13 cellular contexts compared by ENCODE assay signal in the genomic region with DNA sequence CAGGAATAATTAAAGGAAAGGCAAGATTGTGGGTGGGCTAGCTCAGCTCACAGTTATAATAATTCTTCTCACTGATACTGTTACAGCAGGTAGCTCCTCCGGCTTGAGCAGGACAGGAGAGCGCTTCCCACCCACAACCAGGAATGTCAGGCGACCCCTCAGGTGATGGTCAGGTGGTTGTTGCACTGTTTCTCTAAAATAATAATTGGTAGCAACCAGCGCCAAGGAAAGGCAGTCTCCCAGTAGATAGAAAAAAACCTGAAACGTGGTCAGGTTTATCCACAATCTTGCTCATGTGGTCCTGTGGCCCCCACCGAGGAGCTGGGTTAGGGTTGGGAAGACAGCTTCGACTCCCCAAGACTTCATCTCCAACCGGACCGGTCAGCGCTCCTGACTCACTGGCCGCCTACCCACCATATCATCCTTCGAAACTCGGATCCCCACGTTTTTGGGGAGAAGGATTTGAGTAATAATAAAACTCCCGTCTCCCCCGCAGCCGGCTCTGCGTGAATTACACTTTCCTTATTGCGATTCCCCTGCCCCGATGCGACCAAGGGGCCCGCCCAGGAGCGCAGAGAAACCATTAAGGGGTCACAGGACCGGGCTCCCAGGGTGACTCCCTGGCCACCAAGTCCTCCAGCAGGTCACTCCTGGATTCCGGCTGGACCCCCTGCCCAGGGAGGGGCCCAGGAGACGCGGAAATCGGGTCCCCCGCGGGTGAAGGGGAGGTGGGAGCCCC. TPM values are rescaled to one million over a fixed set of nuclear protein-coding genes. Genes with fewer than 3 reads are reported as not detected.
DNase-seq lines count a peak whose midpoint lies in the region; FAIRE-seq and TF ChIP-seq lines count a peak whose summit lies in the region.
"Not testable (repeated sequence)": the region's sequence is repeated elsewhere in the genome, so short reads cannot be mapped to it uniquely, and the experiment has no call there.
"Had no signal": no experiment of that assay in that cellular context is flagged by ENCODE, and none has a peak within 500 bp of the region (broad histone marks: within the 10 kb centered on the region; RNA-seq: fewer than 3 reads in every experiment).

No MANE protein-coding gene starts in this region.

- H3K9ac ChIP-seq in SK-N-MC (ENCODE audit: insufficient read length); endothelial cell of umbilical vein (replicated peaks; ENCODE audit: extremely low read depth, insufficient read depth, low read length); keratinocyte (ENCODE audit: control insufficient read depth, extremely low read depth, insufficient read depth, low read length): not testable (repeated sequence)

- not testable (repeated sequence) for TF ChIP-seq CTCF in HFFc6 (IDR thresholded peaks at IDR 0.05); endothelial cell of umbilical vein (IDR thresholded peaks at IDR 0.05; ENCODE audit: extremely low read depth in 1 of 2, insufficient read depth in 1 of 2, low read depth in 1 of 2, low read length in 2 of 2); keratinocyte (optimal IDR thresholded peaks at IDR 0.05 in 1 of 3, IDR thresholded peaks at IDR 0.05 in 1 of 3, conservative IDR thresholded peaks at IDR 0.05 in 1 of 3; ENCODE audit: extremely low read depth in 1 of 3, insufficient read depth in 2 of 3, low read length in 3 of 3); osteoblast (IDR thresholded peaks at IDR 0.05; ENCODE audit: extremely low read depth, low read depth, low read length); tibial artery (IDR thresholded peaks at IDR 0.05)

- H3K27ac ChIP-seq in CD8-positive, alpha-beta memory T cell (ENCODE audit: low read depth, low read length), result peak overlapping the region; percentile 17
- H3K27ac ChIP-seq in SK-N-MC (peak overlapping the region; percentile 67), tibial artery (peak overlapping the region; percentile 28 to 55)
- not testable (repeated sequence) for H3K27ac ChIP-seq in endothelial cell of umbilical vein (ENCODE audit: insufficient read depth, low read depth, low read length); keratinocyte (ENCODE audit: control insufficient read depth, insufficient read depth, low read length); osteoblast (ENCODE audit: low read depth, low read length)

- POLR2A ChIA-PET in CD8-positive, alpha-beta memory T cell (lab: Charles Lee), result interaction anchor here (0.6 to 2.0 kb wide), 11 partner anchors 9 to 111 kb away, joined by 3 to 8 read pairs (median 4); a partner anchor contains a TSS
- POLR2A ChIA-PET in endothelial cell of umbilical vein (lab: Charles Lee), result interaction anchor here (1.2 kb wide), 1 partner anchor 38 kb away, joined by 4 read pairs; no protein-coding TSS in a partner anchor

- peaks cover 7 to 25% (median 13%) of the 10 kb centered on the region in 3 donors for H3K36me3 Mint-ChIP-seq in CD8-positive, alpha-beta memory T cell
- not testable (repeated sequence) for H3K36me3 Mint-ChIP-seq in HFFc6 (ENCODE audit: low read depth)
- H3K36me3 Mint-ChIP-seq in activated naive CD4-positive, alpha-beta T cell treated with anti-CD3 and anti-CD28 coated beads, Interleukin-2, amount 10 ng/mL, durations not matched to agents 7 days and 5 days, result peaks cover 49% of the 10 kb centered on the region

- not testable (repeated sequence) for H4K20me1 ChIP-seq in endothelial cell of umbilical vein (replicated peaks; ENCODE audit: control insufficient read depth, extremely low read depth, insufficient read depth, low read length); keratinocyte (ENCODE audit: control insufficient read depth, extremely low read depth, insufficient read depth, low read length); osteoblast (ENCODE audit: insufficient read depth, low read length)

- H3K4me1 ChIP-seq in CD8-positive, alpha-beta memory T cell (ENCODE audit: insufficient read depth, low read length), result peaks cover 26% of the 10 kb centered on the region
- not testable (repeated sequence) for H3K4me1 ChIP-seq in endothelial cell of umbilical vein (ENCODE audit: control insufficient read depth, extremely low read depth, insufficient read depth, low read length)
- H3K4me1 ChIP-seq in keratinocyte (ENCODE audit: control insufficient read depth, extremely low read depth, insufficient read depth, low read length) (peaks cover 32% of the 10 kb centered on the region), osteoblast (ENCODE audit: insufficient read depth, low read length) (peaks cover 13% of the 10 kb centered on the region), tibial artery (peaks cover 0 to 24% (median 14%) of the 10 kb centered on the region in 4 donors)

- H3K4me1 Mint-ChIP-seq in CD8-positive, alpha-beta memory T cell, result peaks cover 40 to 52% (median 45%) of the 10 kb centered on the region in 3 donors
- H3K4me1 Mint-ChIP-seq in HFFc6 (ENCODE audit: low read depth), result peaks cover 37% of the 10 kb centered on the region
- H3K4me1 Mint-ChIP-seq in activated naive CD4-positive, alpha-beta T cell treated with anti-CD3 and anti-CD28 coated beads, Interleukin-2, amount 10 ng/mL, durations not matched to agents 7 days and 5 days, result peaks cover 36% of the 10 kb centered on the region

- H3K27me3 Mint-ChIP-seq in CD8-positive, alpha-beta memory T cell, result not testable (repeated sequence)
- peaks cover 11% of the 10 kb centered on the region for H3K27me3 Mint-ChIP-seq in HFFc6 (ENCODE audit: insufficient read depth)
- H3K27me3 Mint-ChIP-seq in activated naive CD4-positive, alpha-beta T cell treated with anti-CD3 and anti-CD28 coated beads, Interleukin-2, amount 10 ng/mL, durations not matched to agents 7 days and 5 days, result peaks cover 12% of the 10 kb centered on the region

- CTCF ChIA-PET in CD8-positive, alpha-beta memory T cell (lab: Charles Lee), result interaction anchor here (0.6 to 3.5 kb wide), 23 partner anchors 8 to 133 kb away, joined by 3 to 34 read pairs (median 5); a partner anchor contains a TSS
- CTCF ChIA-PET in activated naive CD4-positive, alpha-beta T cell treated with anti-CD3 and anti-CD28 coated beads, Interleukin-2, amount 10 ng/mL, durations not matched to agents 7 days and 5 days (lab: Charles Lee), result interaction anchor here (0.9 to 3.4 kb wide), 5 partner anchors 11 to 201 kb away, joined by 3 to 15 read pairs (median 12); a partner anchor contains a TSS
- CTCF ChIA-PET in endothelial cell of umbilical vein (lab: Charles Lee), result interaction anchor here (0.8 to 2.2 kb wide), 8 partner anchors 9 to 201 kb away, joined by 3 to 11 read pairs (median 4); a partner anchor contains a TSS

- peak overlapping the region; percentile 85 to 99 (median 91) for H3K4me3 Mint-ChIP-seq in CD8-positive, alpha-beta memory T cell
- H3K4me3 Mint-ChIP-seq in HFFc6, result peak overlapping the region; percentile 45
- H3K4me3 Mint-ChIP-seq in activated naive CD4-positive, alpha-beta T cell treated with anti-CD3 and anti-CD28 coated beads, Interleukin-2, amount 10 ng/mL, durations not matched to agents 7 days and 5 days, result peak overlapping the region; percentile 83

- not testable (repeated sequence) for H3K9me3 ChIP-seq in CD8-positive, alpha-beta memory T cell (ENCODE audit: low read length); SK-N-MC (ENCODE audit: low read depth, low read length); endothelial cell of umbilical vein (replicated peaks; ENCODE audit: control insufficient read depth, insufficient read depth, low read length); keratinocyte (ENCODE audit: control insufficient read depth, low read depth, low read length); osteoblast (ENCODE audit: low read depth, low read length); tibial artery

- H3K4me2 ChIP-seq in endothelial cell of umbilical vein (ENCODE audit: insufficient read depth, low read length); keratinocyte (ENCODE audit: control insufficient read depth, extremely low read depth, insufficient read depth, low read depth, low read length); osteoblast (ENCODE audit: insufficient read depth, low read length): not testable (repeated sequence)

- H3K9me1 ChIP-seq in endothelial cell of umbilical vein (replicated peaks; ENCODE audit: control insufficient read depth, extremely low read depth, insufficient read depth, low read length); keratinocyte (ENCODE audit: control insufficient read depth, extremely low read depth, insufficient read depth, low read length): not testable (repeated sequence)

- H3K9me3 Mint-ChIP-seq in CD8-positive, alpha-beta memory T cell; HFFc6; activated naive CD4-positive, alpha-beta T cell treated with anti-CD3 and anti-CD28 coated beads, Interleukin-2, amount 10 ng/mL, durations not matched to agents 7 days and 5 days: not testable (repeated sequence)

- peak overlapping the region; percentile 98 for H3K4me3 ChIP-seq in CD8-positive, alpha-beta memory T cell (ENCODE audit: low read length)
- not testable (repeated sequence) for H3K4me3 ChIP-seq in SK-N-MC; endothelial cell of umbilical vein (replicated peaks in 1 of 3; ENCODE audit: insufficient read depth in 1 of 3, low read depth in 1 of 3, low read length in 3 of 3); keratinocyte (ENCODE audit: control insufficient read depth in 2 of 3, extremely low read depth in 1 of 3, insufficient read depth in 2 of 3, low read depth in 1 of 3, low read length in 3 of 3); osteoblast (ENCODE audit: insufficient read depth, low read length)
- peak overlapping the region in 1 of 2 donors; percentile 46 for H3K4me3 ChIP-seq in tibial artery

- dilution Hi-C loops in endothelial cell of umbilical vein (cut with MboI; ENCODE audit: extremely low pct_ligation_motif_present, low sequenced_read_pairs); keratinocyte (cut with MboI; ENCODE audit: extremely low pct_ligation_motif_present, low sequenced_read_pairs): not testable (repeated sequence)

- BruUV-seq in endothelial cell of umbilical vein (replicated peaks; lab: Mats Ljungman, UMichigan), result not testable (repeated sequence)

- not testable (repeated sequence) for DNase-seq in CD8-positive, alpha-beta memory T cell; HFFc6; SK-N-MC (ENCODE audit: low read depth, low spot score); endothelial cell of umbilical vein (ENCODE audit: low read depth, low spot score); keratinocyte (ENCODE audit: low read depth, low spot score)
- peak; percentile 30 for DNase-seq in activated naive CD4-positive, alpha-beta T cell treated with anti-CD3 and anti-CD28 coated beads, Interleukin-2, amount 10 ng/mL, durations not matched to agents 7 days and 5 days
- peak; percentile 50 for DNase-seq in osteoblast (ENCODE audit: insufficient read length, low spot score, missing footprints)
- peak; percentile 22 to 42 for DNase-seq in tibial artery

- not testable (repeated sequence) for TF ChIP-seq POLR2A in endothelial cell of umbilical vein (IDR thresholded peaks at IDR 0.05; ENCODE audit: low read depth, low read length)

- FAIRE-seq in endothelial cell of umbilical vein (lab: Jason Lieb, UNC), result peak; percentile 89
- peak; percentile 63 for FAIRE-seq in keratinocyte (lab: Jason Lieb, UNC)

- intact Hi-C loops in endothelial cell of umbilical vein (cut with micrococcal nuclease); tibial artery (cut with DNase I; ENCODE audit: low total_unique reads): not testable (repeated sequence)

- H3K79me2 ChIP-seq in endothelial cell of umbilical vein (ENCODE audit: control insufficient read depth, insufficient read depth, low read length), result peaks cover 12% of the 10 kb centered on the region
- peaks cover 27% of the 10 kb centered on the region for H3K79me2 ChIP-seq in keratinocyte (ENCODE audit: control insufficient read depth, insufficient read depth, low read length)
- peaks cover 14% of the 10 kb centered on the region for H3K79me2 ChIP-seq in osteoblast (ENCODE audit: insufficient read depth, low read length)

- H2AFZ ChIP-seq in endothelial cell of umbilical vein (ENCODE audit: low read depth, low read length); keratinocyte (ENCODE audit: control insufficient read depth, low read length); osteoblast (ENCODE audit: low read length): not testable (repeated sequence)

- not testable (repeated sequence) for H3K27me3 ChIP-seq in CD8-positive, alpha-beta memory T cell (ENCODE audit: insufficient read depth, low read length, poor library complexity, severe bottlenecking)
- H3K27me3 ChIP-seq in endothelial cell of umbilical vein (ENCODE audit: control insufficient read depth in 2 of 2, insufficient read depth in 2 of 2, low read length in 2 of 2), result peaks cover 19 to 28% of the 10 kb centered on the region in 2 experiments
- H3K27me3 ChIP-seq in keratinocyte (ENCODE audit: control insufficient read depth, extremely low read depth, insufficient read depth, low read length), result peaks cover 30% of the 10 kb centered on the region
- peaks cover 27% of the 10 kb centered on the region for H3K27me3 ChIP-seq in osteoblast (ENCODE audit: insufficient read depth, low read length)
- H3K27me3 ChIP-seq in tibial artery, result peaks cover 0 to 11% of the 10 kb centered on the region in 2 donors

- peak overlapping the region; percentile 90 to 100 (median 98) for H3K27ac Mint-ChIP-seq in CD8-positive, alpha-beta memory T cell
- H3K27ac Mint-ChIP-seq in HFFc6, result not testable (repeated sequence)
- peak overlapping the region; percentile 97 for H3K27ac Mint-ChIP-seq in activated naive CD4-positive, alpha-beta T cell treated with anti-CD3 and anti-CD28 coated beads, Interleukin-2, amount 10 ng/mL, durations not matched to agents 7 days and 5 days

- not testable (repeated sequence) for H3K36me3 ChIP-seq in CD8-positive, alpha-beta memory T cell (ENCODE audit: insufficient read depth, low read length); SK-N-MC (ENCODE audit: insufficient read depth, low read length); endothelial cell of umbilical vein (ENCODE audit: control insufficient read depth in 2 of 2, extremely low read depth in 1 of 2, insufficient read depth in 2 of 2, low read length in 2 of 2); keratinocyte (ENCODE audit: control insufficient read depth in 2 of 2, extremely low read depth in 1 of 2, insufficient read depth in 2 of 2, low read length in 2 of 2); osteoblast (ENCODE audit: insufficient read depth, low read length); tibial artery

RNA-seq across cellular contexts. Expression of a gene that starts 2.8 kb away (rescaled TPM):
- total RNA-seq in CD8-positive, alpha-beta memory T cell, result 10 to 100 TPM; 20.6 to 21.0 TPM
- polyA plus RNA-seq in CD8-positive, alpha-beta memory T cell, result 12.0 TPM
- 100 to 1,000 TPM; 399 to 531 (median 452) TPM for total RNA-seq in HFFc6 (2021; fragmentation: NEBNext Ultra II Directional; extraction: Animal tissue kit (Norgen Biotek cat#: 25700))
- total RNA-seq in endothelial cell of umbilical vein, result 323 and 416 TPM in 2 replicates
- 950 and 1,150 TPM in 2 replicates for polyA plus RNA-seq in endothelial cell of umbilical vein
- 508 and 687 TPM in 2 replicates for polyA plus RNA-seq in endothelial cell of umbilical vein (2011; cell fraction: cytosol; rRNA removed)
- 108 and 156 TPM in 2 replicates for polyA plus RNA-seq in endothelial cell of umbilical vein (2011; cell fraction: nucleus; rRNA removed)
- polyA plus RNA-seq in endothelial cell of umbilical vein (2012), result 954 and 1,155 TPM in 2 replicates
- polyA minus RNA-seq in endothelial cell of umbilical vein, result 307 and 358 TPM in 2 replicates
- polyA minus RNA-seq in endothelial cell of umbilical vein (2011; cell fraction: cytosol; rRNA and poly(A)+ RNA removed), result 507 TPM
- 50.7 and 85.4 TPM in 2 replicates for polyA minus RNA-seq in endothelial cell of umbilical vein (2011; cell fraction: nucleus; rRNA and poly(A)+ RNA removed)
- 295 to 696 TPM (median 435 TPM) in 3 replicates for polyA plus RNA-seq in keratinocyte
- polyA plus RNA-seq in keratinocyte (2011; ENCODE audit: low read depth), result 37.7 TPM
- 709 and 1,249 TPM in 2 replicates for polyA plus RNA-seq in keratinocyte (2011; cell fraction: cytosol; rRNA removed)
- 298 and 424 TPM in 2 replicates for polyA plus RNA-seq in keratinocyte (2011; cell fraction: nucleus; rRNA removed)
- 467 and 1,605 TPM in 2 replicates for polyA plus RNA-seq in keratinocyte (2012; ENCODE audit: low replicate concordance)
- polyA minus RNA-seq in keratinocyte, result 528 to 1,935 TPM (median 993 TPM) in 3 replicates
- 925 TPM for polyA minus RNA-seq in keratinocyte (2011; cell fraction: cytosol; rRNA and poly(A)+ RNA removed)
- 156 and 170 TPM in 2 replicates for polyA minus RNA-seq in keratinocyte (2011; cell fraction: nucleus; rRNA and poly(A)+ RNA removed)
- total RNA-seq in osteoblast, result 98.4 and 116 TPM in 2 replicates

RNA-seq across cellular contexts. Expression of a gene that starts 4.0 kb away (rescaled TPM):
- total RNA-seq in CD8-positive, alpha-beta memory T cell, result 10 to 100 TPM; 70.7 to 75.9 TPM
- 2,153 TPM for polyA plus RNA-seq in CD8-positive, alpha-beta memory T cell
- total RNA-seq in HFFc6 (2021; fragmentation: NEBNext Ultra II Directional; extraction: Animal tissue kit (Norgen Biotek cat#: 25700)), result 10 to 100 TPM; 23.5 to 36.1 (median 30.0) TPM
- total RNA-seq in endothelial cell of umbilical vein (4.0 and 11.5 TPM in 2 replicates), osteoblast (48.6 and 64.4 TPM in 2 replicates)
- polyA plus RNA-seq in endothelial cell of umbilical vein (24.6 and 34.1 TPM in 2 replicates), keratinocyte (333 to 549 TPM (median 333 TPM) in 3 replicates)
- polyA plus RNA-seq in endothelial cell of umbilical vein (2011; cell fraction: cytosol; rRNA removed), result 16.0 and 16.3 TPM in 2 replicates
- polyA plus RNA-seq in endothelial cell of umbilical vein (2011; cell fraction: nucleus; rRNA removed), result 3.6 and 5.7 TPM in 2 replicates
- 4.2 and 10.0 TPM in 2 replicates for polyA plus RNA-seq in endothelial cell of umbilical vein (2012)
- polyA minus RNA-seq in endothelial cell of umbilical vein (29.1 and 50.9 TPM in 2 replicates), keratinocyte (312 to 864 TPM (median 567 TPM) in 3 replicates)
- polyA minus RNA-seq in endothelial cell of umbilical vein (2011; cell fraction: cytosol; rRNA and poly(A)+ RNA removed), result 128 TPM
- 0.72 and 3.4 TPM in 2 replicates for polyA minus RNA-seq in endothelial cell of umbilical vein (2011; cell fraction: nucleus; rRNA and poly(A)+ RNA removed)
- polyA plus RNA-seq in keratinocyte (2011; ENCODE audit: low read depth), result 6.0 TPM
- polyA plus RNA-seq in keratinocyte (2011; cell fraction: cytosol; rRNA removed), result 283 and 377 TPM in 2 replicates
- 235 and 342 TPM in 2 replicates for polyA plus RNA-seq in keratinocyte (2011; cell fraction: nucleus; rRNA removed)
- polyA plus RNA-seq in keratinocyte (2012; ENCODE audit: low replicate concordance), result 25.1 and 252 TPM in 2 replicates
- 260 TPM for polyA minus RNA-seq in keratinocyte (2011; cell fraction: cytosol; rRNA and poly(A)+ RNA removed)
- 81.1 and 91.2 TPM in 2 replicates for polyA minus RNA-seq in keratinocyte (2011; cell fraction: nucleus; rRNA and poly(A)+ RNA removed)

RNA-seq across cellular contexts. Expression of a gene that starts 10.2 kb away (rescaled TPM):
- total RNA-seq in CD8-positive, alpha-beta memory T cell, result 100 to 1,000 TPM; 132 to 142 TPM
- 3,074 TPM for polyA plus RNA-seq in CD8-positive, alpha-beta memory T cell
- total RNA-seq in HFFc6 (2021; fragmentation: NEBNext Ultra II Directional; extraction: Animal tissue kit (Norgen Biotek cat#: 25700)), result 100 to 1,000 TPM; 257 to 325 (median 291) TPM
- total RNA-seq in endothelial cell of umbilical vein (219 and 263 TPM in 2 replicates), osteoblast (54.5 and 105 TPM in 2 replicates)
- polyA plus RNA-seq in endothelial cell of umbilical vein (1,135 and 1,428 TPM in 2 replicates), keratinocyte (26.9 to 83.0 TPM (median 72.3 TPM) in 3 replicates)
- 681 and 696 TPM in 2 replicates for polyA plus RNA-seq in endothelial cell of umbilical vein (2011; cell fraction: cytosol; rRNA removed)
- 144 and 187 TPM in 2 replicates for polyA plus RNA-seq in endothelial cell of umbilical vein (2011; cell fraction: nucleus; rRNA removed)
- polyA plus RNA-seq in endothelial cell of umbilical vein (2012), result 576 and 617 TPM in 2 replicates
- polyA minus RNA-seq in endothelial cell of umbilical vein (371 and 437 TPM in 2 replicates), keratinocyte (20.9 to 46.0 TPM (median 41.8 TPM) in 3 replicates)
- 132 TPM for polyA minus RNA-seq in endothelial cell of umbilical vein (2011; cell fraction: cytosol; rRNA and poly(A)+ RNA removed)
- 35.2 and 49.4 TPM in 2 replicates for polyA minus RNA-seq in endothelial cell of umbilical vein (2011; cell fraction: nucleus; rRNA and poly(A)+ RNA removed)
- 6.3 TPM for polyA plus RNA-seq in keratinocyte (2011; ENCODE audit: low read depth)
- polyA plus RNA-seq in keratinocyte (2011; cell fraction: cytosol; rRNA removed), result 64.8 and 210 TPM in 2 replicates
- polyA plus RNA-seq in keratinocyte (2011; cell fraction: nucleus; rRNA removed), result 42.2 and 109 TPM in 2 replicates
- 53.9 and 150 TPM in 2 replicates for polyA plus RNA-seq in keratinocyte (2012; ENCODE audit: low replicate concordance)
- 88.1 TPM for polyA minus RNA-seq in keratinocyte (2011; cell fraction: cytosol; rRNA and poly(A)+ RNA removed)
- polyA minus RNA-seq in keratinocyte (2011; cell fraction: nucleus; rRNA and poly(A)+ RNA removed), result 4.3 and 4.6 TPM in 2 replicates

RNA-seq across cellular contexts. Expression of a gene that starts 18.5 kb away (rescaled TPM):
- not detected for total RNA-seq in CD8-positive, alpha-beta memory T cell
- polyA plus RNA-seq in CD8-positive, alpha-beta memory T cell, result not detected
- not detected for total RNA-seq in HFFc6 (2021; fragmentation: NEBNext Ultra II Directional; extraction: Animal tissue kit (Norgen Biotek cat#: 25700))
- total RNA-seq in endothelial cell of umbilical vein (not detected in 2 replicates), osteoblast (not detected in 2 replicates)
- polyA plus RNA-seq in endothelial cell of umbilical vein (not detected in 2 replicates), keratinocyte (not detected in 3 replicates)
- polyA plus RNA-seq in endothelial cell of umbilical vein (2011; cell fraction: cytosol; rRNA removed), result not detected in 2 replicates
- not detected in 2 replicates for polyA plus RNA-seq in endothelial cell of umbilical vein (2011; cell fraction: nucleus; rRNA removed)
- polyA plus RNA-seq in endothelial cell of umbilical vein (2012), result not detected in 2 replicates
- polyA minus RNA-seq in endothelial cell of umbilical vein (not detected in 2 replicates), keratinocyte (not detected in 3 replicates)
- not detected for polyA minus RNA-seq in endothelial cell of umbilical vein (2011; cell fraction: cytosol; rRNA and poly(A)+ RNA removed)
- polyA minus RNA-seq in endothelial cell of umbilical vein (2011; cell fraction: nucleus; rRNA and poly(A)+ RNA removed), result not detected in 2 replicates
- polyA plus RNA-seq in keratinocyte (2011; ENCODE audit: low read depth), result not detected
- polyA plus RNA-seq in keratinocyte (2011; cell fraction: cytosol; rRNA removed), result not detected in 2 replicates
- polyA plus RNA-seq in keratinocyte (2011; cell fraction: nucleus; rRNA removed), result not detected in 2 replicates
- not detected in 2 replicates for polyA plus RNA-seq in keratinocyte (2012; ENCODE audit: low replicate concordance)
- not detected for polyA minus RNA-seq in keratinocyte (2011; cell fraction: cytosol; rRNA and poly(A)+ RNA removed)
- not detected in 2 replicates for polyA minus RNA-seq in keratinocyte (2011; cell fraction: nucleus; rRNA and poly(A)+ RNA removed)
- total RNA-seq: cerebellum, frontal cortex, left lobe of liver, SJSA1 had no signal
- polyA plus RNA-seq: BJ had no signal

RNA-seq across cellular contexts. Expression of a gene that starts 28.9 kb away (rescaled TPM):
- 10 to 100 TPM; 81.0 to 81.2 TPM for total RNA-seq in CD8-positive, alpha-beta memory T cell
- 9.8 TPM for polyA plus RNA-seq in CD8-positive, alpha-beta memory T cell
- total RNA-seq in HFFc6 (2021; fragmentation: NEBNext Ultra II Directional; extraction: Animal tissue kit (Norgen Biotek cat#: 25700)), result 10 to 100 TPM in 4 of 6 experiments, 1 to 10 TPM in 2; 9.7 to 12.2 (median 11.4) TPM
- total RNA-seq in endothelial cell of umbilical vein, result 42.4 and 48.1 TPM in 2 replicates
- polyA plus RNA-seq in endothelial cell of umbilical vein, result 31.6 and 37.9 TPM in 2 replicates
- polyA plus RNA-seq in endothelial cell of umbilical vein (2011; cell fraction: cytosol; rRNA removed), result 6.3 and 10.3 TPM in 2 replicates
- polyA plus RNA-seq in endothelial cell of umbilical vein (2011; cell fraction: nucleus; rRNA removed), result 302 and 379 TPM in 2 replicates
- 14.3 and 31.3 TPM in 2 replicates for polyA plus RNA-seq in endothelial cell of umbilical vein (2012)
- polyA minus RNA-seq in endothelial cell of umbilical vein, result 12.9 and 13.3 TPM in 2 replicates
- 0.61 TPM for polyA minus RNA-seq in endothelial cell of umbilical vein (2011; cell fraction: cytosol; rRNA and poly(A)+ RNA removed)
- polyA minus RNA-seq in endothelial cell of umbilical vein (2011; cell fraction: nucleus; rRNA and poly(A)+ RNA removed), result 19.8 and 36.7 TPM in 2 replicates
- 4.3 to 12.2 TPM (median 6.2 TPM) in 3 replicates for polyA plus RNA-seq in keratinocyte
- polyA plus RNA-seq in keratinocyte (2011; ENCODE audit: low read depth), result 2.0 TPM
- 0.97 and 2.1 TPM in 2 replicates for polyA plus RNA-seq in keratinocyte (2011; cell fraction: cytosol; rRNA removed)
- 68.1 and 95.0 TPM in 2 replicates for polyA plus RNA-seq in keratinocyte (2011; cell fraction: nucleus; rRNA removed)
- 3.6 and 6.4 TPM in 2 replicates for polyA plus RNA-seq in keratinocyte (2012; ENCODE audit: low replicate concordance)
- polyA minus RNA-seq in keratinocyte, result 2.3 to 3.0 TPM (median 2.4 TPM) in 3 replicates
- polyA minus RNA-seq in keratinocyte (2011; cell fraction: cytosol; rRNA and poly(A)+ RNA removed), result 2.7 TPM
- 6.5 and 6.8 TPM in 2 replicates for polyA minus RNA-seq in keratinocyte (2011; cell fraction: nucleus; rRNA and poly(A)+ RNA removed)
- total RNA-seq in osteoblast, result 7.7 and 8.7 TPM in 2 replicates
